1 cellular context compared by ENCODE assay signal in the genomic region with DNA sequence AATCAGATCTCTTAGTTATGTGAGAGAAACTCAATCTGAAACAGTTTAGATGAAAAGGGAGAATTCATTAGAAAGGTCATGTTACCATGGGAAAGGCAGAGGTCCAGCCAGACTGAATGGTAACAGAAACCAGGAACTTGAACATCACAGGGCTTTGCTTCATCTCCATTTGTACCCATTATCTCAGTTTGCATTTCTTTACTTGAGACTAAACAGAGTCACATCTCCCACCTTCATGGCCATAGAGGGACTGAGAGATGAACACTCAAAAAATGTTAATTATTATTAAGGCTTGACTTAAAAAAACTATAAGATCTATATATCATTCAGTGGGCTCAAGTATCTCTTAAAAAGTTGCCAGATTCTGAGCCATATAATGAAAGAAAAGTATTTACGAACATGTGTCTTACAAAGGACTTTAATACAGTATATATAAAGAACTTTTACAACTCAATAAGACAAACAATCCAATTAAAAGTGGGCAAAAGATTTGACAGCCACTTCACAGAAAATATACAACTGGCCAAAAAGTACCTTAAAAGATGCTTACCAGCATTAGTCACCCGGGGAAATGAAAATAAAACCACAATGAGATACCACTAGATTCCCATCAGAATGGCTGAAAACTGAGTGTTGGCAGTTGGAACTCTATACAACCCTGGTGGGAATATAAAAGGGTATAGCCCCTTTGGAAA.
TF ChIP-seq lines count a peak whose summit lies in the region.

No MANE protein-coding gene starts in this region.

TF ChIP-seq in GM23338, 12 proteins besides CTCF, POLR2A, EP300 and RAD21 (continued from another document):
- no peak for TF ChIP-seq REST (IDR thresholded peaks at IDR 0.05; ENCODE audit: unreplicated experiment)
- no peak for TF ChIP-seq ZNF331 (CRISPR knock-in tag; IDR thresholded peaks at IDR 0.05; ENCODE audit: low read depth)
- TF ChIP-seq EZH2 (IDR thresholded peaks at IDR 0.05; ENCODE audit: low read depth, unreplicated experiment) = no peak
- TF ChIP-seq ZNF114 (CRISPR knock-in tag; IDR thresholded peaks at IDR 0.05) = no peak
- no peak for TF ChIP-seq CREB1 (CRISPR knock-in tag; IDR thresholded peaks at IDR 0.05; ENCODE audit: low read depth)
- TF ChIP-seq ETS1 (IDR thresholded peaks at IDR 0.05) = no peak
- TF ChIP-seq STAT1 (IDR thresholded peaks at IDR 0.05; ENCODE audit: unreplicated experiment) = no peak
- TF ChIP-seq POLR2AphosphoS5 (IDR thresholded peaks at IDR 0.05; ENCODE audit: low read depth) = no peak
- TF ChIP-seq, protein P1, sequence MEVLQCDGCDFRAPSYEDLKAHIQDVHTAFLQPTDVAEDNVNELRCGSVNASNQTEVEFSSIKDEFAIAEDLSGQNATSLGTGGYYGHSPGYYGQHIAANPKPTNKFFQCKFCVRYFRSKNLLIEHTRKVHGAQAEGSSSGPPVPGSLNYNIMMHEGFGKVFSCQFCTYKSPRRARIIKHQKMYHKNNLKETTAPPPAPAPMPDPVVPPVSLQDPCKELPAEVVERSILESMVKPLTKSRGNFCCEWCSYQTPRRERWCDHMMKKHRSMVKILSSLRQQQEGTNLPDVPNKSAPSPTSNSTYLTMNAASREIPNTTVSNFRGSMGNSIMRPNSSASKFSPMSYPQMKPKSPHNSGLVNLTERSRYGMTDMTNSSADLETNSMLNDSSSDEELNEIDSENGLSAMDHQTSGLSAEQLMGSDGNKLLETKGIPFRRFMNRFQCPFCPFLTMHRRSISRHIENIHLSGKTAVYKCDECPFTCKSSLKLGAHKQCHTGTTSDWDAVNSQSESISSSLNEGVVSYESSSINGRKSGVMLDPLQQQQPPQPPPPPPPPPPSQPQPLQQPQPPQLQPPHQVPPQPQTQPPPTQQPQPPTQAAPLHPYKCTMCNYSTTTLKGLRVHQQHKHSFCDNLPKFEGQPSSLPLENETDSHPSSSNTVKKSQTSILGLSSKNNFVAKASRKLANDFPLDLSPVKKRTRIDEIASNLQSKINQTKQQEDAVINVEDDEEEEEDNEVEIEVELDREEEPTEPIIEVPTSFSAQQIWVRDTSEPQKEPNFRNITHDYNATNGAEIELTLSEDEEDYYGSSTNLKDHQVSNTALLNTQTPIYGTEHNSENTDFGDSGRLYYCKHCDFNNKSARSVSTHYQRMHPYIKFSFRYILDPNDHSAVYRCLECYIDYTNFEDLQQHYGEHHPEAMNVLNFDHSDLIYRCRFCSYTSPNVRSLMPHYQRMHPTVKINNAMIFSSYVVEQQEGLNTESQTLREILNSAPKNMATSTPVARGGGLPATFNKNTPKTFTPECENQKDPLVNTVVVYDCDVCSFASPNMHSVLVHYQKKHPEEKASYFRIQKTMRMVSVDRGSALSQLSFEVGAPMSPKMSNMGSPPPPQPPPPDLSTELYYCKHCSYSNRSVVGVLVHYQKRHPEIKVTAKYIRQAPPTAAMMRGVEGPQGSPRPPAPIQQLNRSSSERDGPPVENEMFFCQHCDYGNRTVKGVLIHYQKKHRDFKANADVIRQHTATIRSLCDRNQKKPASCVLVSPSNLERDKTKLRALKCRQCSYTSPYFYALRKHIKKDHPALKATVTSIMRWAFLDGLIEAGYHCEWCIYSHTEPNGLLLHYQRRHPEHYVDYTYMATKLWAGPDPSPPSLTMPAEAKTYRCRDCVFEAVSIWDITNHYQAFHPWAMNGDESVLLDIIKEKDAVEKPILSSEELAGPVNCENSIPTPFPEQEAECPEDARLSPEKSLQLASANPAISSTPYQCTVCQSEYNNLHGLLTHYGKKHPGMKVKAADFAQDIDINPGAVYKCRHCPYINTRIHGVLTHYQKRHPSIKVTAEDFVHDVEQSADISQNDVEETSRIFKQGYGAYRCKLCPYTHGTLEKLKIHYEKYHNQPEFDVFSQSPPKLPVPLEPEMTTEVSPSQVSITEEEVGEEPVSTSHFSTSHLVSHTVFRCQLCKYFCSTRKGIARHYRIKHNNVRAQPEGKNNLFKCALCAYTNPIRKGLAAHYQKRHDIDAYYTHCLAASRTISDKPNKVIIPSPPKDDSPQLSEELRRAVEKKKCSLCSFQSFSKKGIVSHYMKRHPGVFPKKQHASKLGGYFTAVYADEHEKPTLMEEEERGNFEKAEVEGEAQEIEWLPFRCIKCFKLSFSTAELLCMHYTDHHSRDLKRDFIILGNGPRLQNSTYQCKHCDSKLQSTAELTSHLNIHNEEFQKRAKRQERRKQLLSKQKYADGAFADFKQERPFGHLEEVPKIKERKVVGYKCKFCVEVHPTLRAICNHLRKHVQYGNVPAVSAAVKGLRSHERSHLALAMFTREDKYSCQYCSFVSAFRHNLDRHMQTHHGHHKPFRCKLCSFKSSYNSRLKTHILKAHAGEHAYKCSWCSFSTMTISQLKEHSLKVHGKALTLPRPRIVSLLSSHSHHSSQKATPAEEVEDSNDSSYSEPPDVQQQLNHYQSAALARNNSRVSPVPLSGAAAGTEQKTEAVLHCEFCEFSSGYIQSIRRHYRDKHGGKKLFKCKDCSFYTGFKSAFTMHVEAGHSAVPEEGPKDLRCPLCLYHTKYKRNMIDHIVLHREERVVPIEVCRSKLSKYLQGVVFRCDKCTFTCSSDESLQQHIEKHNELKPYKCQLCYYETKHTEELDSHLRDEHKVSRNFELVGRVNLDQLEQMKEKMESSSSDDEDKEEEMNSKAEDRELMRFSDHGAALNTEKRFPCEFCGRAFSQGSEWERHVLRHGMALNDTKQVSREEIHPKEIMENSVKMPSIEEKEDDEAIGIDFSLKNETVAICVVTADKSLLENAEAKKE (CRISPR knock-in tag; IDR thresholded peaks at IDR 0.05) = no peak
- no peak for TF ChIP-seq NANOG (IDR thresholded peaks at IDR 0.05; ENCODE audit: borderline replicate concordance)
- no peak for TF ChIP-seq EZH2phosphoT487 (IDR thresholded peaks at IDR 0.05; ENCODE audit: unreplicated experiment)
